Comparison of ENCODE assay signal across 17 cellular contexts in genomic region chr10:19651549-19651948, GRCh38.
DNase-seq lines count a peak whose midpoint lies in the region; TF ChIP-seq lines count a peak whose summit lies in the region.
"Had no signal": no experiment of that assay in that cellular context is flagged by ENCODE, and none has a peak within 500 bp of the region (broad histone marks: within the 10 kb centered on the region; RNA-seq: fewer than 3 reads in every experiment).

No MANE protein-coding gene starts in this region.

- peak; percentile 65 for DNase-seq in GM03348 (ENCODE audit: low spot score)
- peak; percentile 67 for DNase-seq in RPMI7951 (ENCODE audit: low read depth)
- DNase-seq in fibroblast of lung (ENCODE audit: low read depth in 2 of 2): peak; percentile 94 to 96
- peak; percentile 83 for DNase-seq in skeletal muscle cell (ENCODE audit: low read depth)
- DNase-seq in pons (ENCODE audit: low spot score): no peak
- DNase-seq in cerebellar nuclear complex (lab: John Stamatoyannopoulos, UW): no peak
- no peak for DNase-seq in NCI-H146 (lab: John Stamatoyannopoulos, UW)
- DNase-seq: activated CD4-positive, CD25-positive, alpha-beta regulatory T cell; activated CD8-positive, alpha-beta memory T cell treated with anti-CD3 and anti-CD28 coated beads, Interleukin-2, amount 10 ng/mL, durations not matched to agents 7 days and 5 days; left lung; NCI-H187 treated with DMSO at 0.1 percent for 48 hours; NCI-H748 treated with DMSO at 0.1 percent for 48 hours; RPMI8226; stimulated activated CD4-positive, alpha-beta T cell treated with anti-CD3 and anti-CD28 coated beads, Interleukin-2, amount 100 ng/mL, for 24 hours; T-helper 17 cell; thyroid gland had no signal

- no peaks in the 10 kb centered on the region for H3K79me2 ChIP-seq in fibroblast of lung (ENCODE audit: control insufficient read depth, insufficient read depth, low read length)
- H3K79me2 ChIP-seq: hepatocyte had no signal

- H3K4me3 ChIP-seq in fibroblast of lung (replicated peaks in 1 of 4; ENCODE audit: control extremely low read depth in 1 of 4, insufficient read depth in 1 of 4, low read depth in 3 of 4, low read length in 4 of 4): no peak overlapping the region
- no peak overlapping the region for H3K4me3 ChIP-seq in skeletal muscle cell (ENCODE audit: low read depth, low read length)
- H3K4me3 ChIP-seq: hepatocyte, left lung, thyroid gland had no signal

- H3K4me1 ChIP-seq in fibroblast of lung (ENCODE audit: control insufficient read depth, extremely low read depth, insufficient read depth, low read length): peaks cover 3% of the 10 kb centered on the region
- H3K4me1 ChIP-seq: left lung, thyroid gland had no signal

- H2AFZ ChIP-seq in fibroblast of lung (ENCODE audit: low read length): no peak overlapping the region
- H2AFZ ChIP-seq: hepatocyte had no signal

- no peak overlapping the region for H3K9ac ChIP-seq in fibroblast of lung (ENCODE audit: insufficient read depth, low read length)

- no peaks in the 10 kb centered on the region for H3K9me3 ChIP-seq in fibroblast of lung (ENCODE audit: control insufficient read depth, insufficient read depth, low read depth, low read length)
- H3K9me3 ChIP-seq: left lung, thyroid gland had no signal

- H3K36me3 ChIP-seq in fibroblast of lung (ENCODE audit: control insufficient read depth, insufficient read depth, low read length): no peaks in the 10 kb centered on the region
- H3K36me3 ChIP-seq: left lung, thyroid gland had no signal

- no peaks in the 10 kb centered on the region for H3K27me3 ChIP-seq in fibroblast of lung (ENCODE audit: control insufficient read depth, insufficient read depth, low read length)
- H3K27me3 ChIP-seq: hepatocyte, left lung, thyroid gland had no signal

- H4K20me1 ChIP-seq in fibroblast of lung (ENCODE audit: control insufficient read depth, extremely low read depth, insufficient read depth, low read length): no peaks in the 10 kb centered on the region

- TF ChIP-seq CTCF in fibroblast of lung (conservative IDR thresholded peaks at IDR 0.05 in 1 of 2, IDR thresholded peaks at IDR 0.05 in 1 of 2; ENCODE audit: low read depth in 1 of 2, low read length in 2 of 2): no peak

- H3K4me2 ChIP-seq in fibroblast of lung (ENCODE audit: extremely low read depth, insufficient read depth, low read length): no peak overlapping the region
- H3K4me2 ChIP-seq: hepatocyte had no signal

- peak overlapping the region; percentile 48 for H3K27ac ChIP-seq in fibroblast of lung (ENCODE audit: insufficient read depth, low read length)
- H3K27ac ChIP-seq: hepatocyte, thyroid gland had no signal

Comparison
In these comparisons a context has a peak if more than half of its experiments do, and no peak if none do; other contexts are left out.
1. DNase-seq: peak in GM03348 (single experiment), RPMI7951 (single experiment), fibroblast of lung (2 of 2) and skeletal muscle cell (single experiment); none in pons (single experiment), cerebellar nuclear complex (0 of 2) and NCI-H146 (single experiment).